In the genomic region with DNA sequence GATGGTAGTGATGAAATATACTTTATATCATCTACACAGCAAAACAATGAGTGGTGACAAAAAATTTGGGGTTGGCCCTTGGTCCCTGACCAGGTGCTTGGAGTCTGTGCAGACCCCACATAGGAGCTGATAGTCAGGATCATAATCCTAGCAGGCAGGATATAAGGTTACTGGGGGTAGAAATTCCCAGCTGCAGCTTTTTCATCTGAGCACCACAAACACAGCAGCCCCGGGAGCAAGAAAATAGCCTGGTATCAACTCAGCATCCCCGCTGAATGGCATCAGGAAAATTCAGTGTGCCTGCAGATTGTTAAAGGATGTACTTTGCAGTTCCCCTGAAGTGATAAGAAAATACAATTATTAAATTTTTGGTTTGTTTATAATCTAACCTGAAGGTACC, we compare ENCODE assay signal across 34 cellular contexts.
"Had no signal": no experiment of that assay in that cellular context is flagged by ENCODE, and none has a peak within 500 bp of the region (broad histone marks: within the 10 kb centered on the region; RNA-seq: fewer than 3 reads in every experiment).

No MANE protein-coding gene starts in this region.

- H3K36me3 ChIP-seq: breast epithelium had no signal

- H3K4me3 ChIP-seq: adrenal gland, body of pancreas, breast epithelium had no signal

- ATAC-seq: activated naive CD4-positive, alpha-beta T cell treated with anti-CD3 and anti-CD28 coated beads, Interleukin-2, amount 50 U/mL, for 72 hours; activated T-cell treated with anti-CD3 and anti-CD28 coated beads, Interleukin-2, amount 50 U/mL, for 4 hours; activated T-cell treated with anti-CD3 and anti-CD28 coated beads, Interleukin-2, amount 50 U/mL, for 72 hours; activated T-helper 17 cell treated with anti-CD3 and anti-CD28 coated beads, Interleukin-2, amount 50 U/mL, for 72 hours; body of pancreas had no signal

- H3K27me3 ChIP-seq: adrenal gland, body of pancreas, brain microvascular endothelial cell, breast epithelium had no signal

- H3K36me3 Mint-ChIP-seq: activated naive CD4-positive, alpha-beta T cell treated with anti-CD3 and anti-CD28 coated beads, Interleukin-2, amount 50 U/mL, for 72 hours had no signal

- H3K4me1 ChIP-seq: adrenal gland, breast epithelium had no signal

- H3K4me3 Mint-ChIP-seq: activated B cell treated with CpG ODN at 0.5 μM for 24 hours; activated CD4-positive, alpha-beta memory T cell treated with anti-CD3 and anti-CD28 coated beads for 36 hours; activated CD4-positive, alpha-beta T cell treated with anti-CD3 and anti-CD28 coated beads, Interleukin-2, amount 10 ng/mL, durations not matched to agents 24 days and 14 days; activated naive CD4-positive, alpha-beta T cell treated with anti-CD3 and anti-CD28 coated beads for 36 hours; activated naive CD8-positive, alpha-beta T cell treated with anti-CD3 and anti-CD28 coated beads for 36 hours; activated T-cell treated with anti-CD3 and anti-CD28 coated beads, Interleukin-2, amount 50 U/mL, for 4 hours; activated T-cell treated with anti-CD3 and anti-CD28 coated beads, Interleukin-2, amount 50 U/mL, for 72 hours; activated T-helper 1 cell treated with anti-CD3 and anti-CD28 coated beads, Interleukin-12 subunit alpha, Interleukin-12 subunit beta, Interleukin-2, Interleukin-4 antibody, amounts not matched to agents 30 ng/mL and 10 ng/mL and 1 ng/mL, durations not matched to agents 14 hours and 24 hours and 36 hours; activated T-helper 17 cell treated with anti-CD3 and anti-CD28 coated beads, Interleukin-2, amount 50 U/mL, for 72 hours; T-helper 1 cell treated with Interleukin-12 subunit alpha and Interleukin-12 subunit beta and Interleukin-4 antibody, amounts not matched to agents 30 μg/mL and 1 μg/mL, for 36 hours; T-helper 2 cell treated with Interferon-gamma antibody and Interleukin-4, amounts not matched to agents 5 μg/mL and 100 μg/mL, for 36 hours had no signal

- H3K27ac ChIP-seq: adrenal gland, body of pancreas, brain microvascular endothelial cell, breast epithelium, VCaP had no signal

- H3K9me3 ChIP-seq: adrenal gland, body of pancreas, breast epithelium had no signal

- H3K9me3 Mint-ChIP-seq: activated B cell treated with CpG ODN at 0.5 μM for 24 hours; activated CD4-positive, alpha-beta memory T cell treated with anti-CD3 and anti-CD28 coated beads for 36 hours; activated CD4-positive, alpha-beta T cell treated with anti-CD3 and anti-CD28 coated beads, Interleukin-2, amount 10 ng/mL, durations not matched to agents 24 days and 14 days; activated naive CD4-positive, alpha-beta T cell treated with anti-CD3 and anti-CD28 coated beads for 36 hours; activated naive CD4-positive, alpha-beta T cell treated with anti-CD3 and anti-CD28 coated beads, Interleukin-2, amount 50 U/mL, for 72 hours; activated naive CD8-positive, alpha-beta T cell treated with anti-CD3 and anti-CD28 coated beads for 36 hours; activated T-cell treated with anti-CD3 and anti-CD28 coated beads, Interleukin-2, amount 50 U/mL, for 4 hours; activated T-cell treated with anti-CD3 and anti-CD28 coated beads, Interleukin-2, amount 50 U/mL, for 72 hours; activated T-helper 1 cell treated with anti-CD3 and anti-CD28 coated beads, Interleukin-12 subunit alpha, Interleukin-12 subunit beta, Interleukin-2, Interleukin-4 antibody, amounts not matched to agents 30 ng/mL and 10 ng/mL and 1 ng/mL, durations not matched to agents 14 hours and 24 hours and 36 hours; activated T-helper 17 cell treated with anti-CD3 and anti-CD28 coated beads, Interleukin-2, amount 50 U/mL, for 72 hours; T-helper 1 cell treated with Interleukin-12 subunit alpha and Interleukin-12 subunit beta and Interleukin-4 antibody, amounts not matched to agents 30 μg/mL and 1 μg/mL, for 36 hours; T-helper 2 cell treated with Interferon-gamma antibody and Interleukin-4, amounts not matched to agents 5 μg/mL and 100 μg/mL, for 36 hours had no signal

- H3K27ac Mint-ChIP-seq: activated B cell treated with CpG ODN at 0.5 μM for 24 hours; activated CD4-positive, alpha-beta memory T cell treated with anti-CD3 and anti-CD28 coated beads for 36 hours; activated CD4-positive, alpha-beta T cell treated with anti-CD3 and anti-CD28 coated beads, Interleukin-2, amount 10 ng/mL, durations not matched to agents 24 days and 14 days; activated naive CD4-positive, alpha-beta T cell treated with anti-CD3 and anti-CD28 coated beads for 36 hours; activated naive CD8-positive, alpha-beta T cell treated with anti-CD3 and anti-CD28 coated beads for 36 hours; activated T-cell treated with anti-CD3 and anti-CD28 coated beads, Interleukin-2, amount 50 U/mL, for 72 hours; activated T-helper 1 cell treated with anti-CD3 and anti-CD28 coated beads, Interleukin-12 subunit alpha, Interleukin-12 subunit beta, Interleukin-2, Interleukin-4 antibody, amounts not matched to agents 30 ng/mL and 10 ng/mL and 1 ng/mL, durations not matched to agents 14 hours and 24 hours and 36 hours; T-helper 1 cell treated with Interleukin-12 subunit alpha and Interleukin-12 subunit beta and Interleukin-4 antibody, amounts not matched to agents 30 μg/mL and 1 μg/mL, for 36 hours; T-helper 2 cell treated with Interferon-gamma antibody and Interleukin-4, amounts not matched to agents 5 μg/mL and 100 μg/mL, for 36 hours had no signal

- DNase-seq: activated B cell treated with CpG ODN at 0.5 μM for 24 hours; activated CD4-positive, alpha-beta memory T cell treated with anti-CD3 and anti-CD28 coated beads for 36 hours; activated CD4-positive, alpha-beta T cell treated with anti-CD3 and anti-CD28 coated beads for 4 hours; activated CD4-positive, alpha-beta T cell treated with anti-CD3 and anti-CD28 coated beads, Interleukin-2, amount 10 ng/mL, durations not matched to agents 24 days and 14 days; activated CD4-positive, alpha-beta T cell treated with anti-CD3 and anti-CD28 coated beads, Interleukin-2, amount 50 U/mL, for 1 hour; activated CD4-positive, alpha-beta T cell treated with anti-CD3 and anti-CD28 coated beads, Interleukin-2, amount 50 U/mL, for 4 hours; activated CD4-positive, CD25-positive, alpha-beta regulatory T cell treated with anti-CD3 and anti-CD28 coated beads, Interleukin-2, amount 50 U/mL, for 72 hours; activated CD8-positive, alpha-beta memory T cell treated with anti-CD3 and anti-CD28 coated beads, Interleukin-2, amount 50 U/mL, for 4 hours; activated effector memory CD4-positive, alpha-beta T cell treated with anti-CD3 and anti-CD28 coated beads, Interleukin-2, amount 50 U/mL, for 16 hours; activated gamma-delta T cell treated with Interleukin-2 at 50 U/mL for 16 hours; activated naive CD4-positive, alpha-beta T cell; activated naive CD4-positive, alpha-beta T cell treated with anti-CD3 and anti-CD28 coated beads for 36 hours; activated naive CD4-positive, alpha-beta T cell treated with anti-CD3 and anti-CD28 coated beads, Interleukin-2, amount 50 U/mL, for 16 hours; activated naive CD8-positive, alpha-beta T cell treated with anti-CD3 and anti-CD28 coated beads for 36 hours; activated T-cell treated with anti-CD3 and anti-CD28 coated beads for 4 hours; activated T-cell treated with anti-CD3 and anti-CD28 coated beads, Interleukin-2, amount 50 U/mL, for 1 hour; activated T-cell treated with anti-CD3 and anti-CD28 coated beads, Interleukin-2, amount 50 U/mL, for 4 hours; activated T-cell treated with anti-CD3 and anti-CD28 coated beads, Interleukin-2, amount 50 U/mL, for 72 hours; adrenal gland; amniotic stem cell; aorta; body of pancreas; brain microvascular endothelial cell; central memory CD4-positive, alpha-beta T cell; T-helper 1 cell; T-helper 2 cell; T-helper 9 cell had no signal

- H3K4me1 Mint-ChIP-seq: activated B cell treated with CpG ODN at 0.5 μM for 24 hours; activated CD4-positive, alpha-beta T cell treated with anti-CD3 and anti-CD28 coated beads, Interleukin-2, amount 10 ng/mL, durations not matched to agents 24 days and 14 days; activated T-helper 17 cell treated with anti-CD3 and anti-CD28 coated beads, Interleukin-2, amount 50 U/mL, for 72 hours had no signal

- H3K27me3 Mint-ChIP-seq: activated B cell treated with CpG ODN at 0.5 μM for 24 hours; activated CD4-positive, alpha-beta memory T cell treated with anti-CD3 and anti-CD28 coated beads for 36 hours; activated CD4-positive, alpha-beta T cell treated with anti-CD3 and anti-CD28 coated beads, Interleukin-2, amount 10 ng/mL, durations not matched to agents 24 days and 14 days; activated naive CD8-positive, alpha-beta T cell treated with anti-CD3 and anti-CD28 coated beads for 36 hours; activated T-helper 17 cell treated with anti-CD3 and anti-CD28 coated beads, Interleukin-2, amount 50 U/mL, for 72 hours had no signal
